8 cellular contexts compared by ENCODE assay signal in the genomic region with DNA sequence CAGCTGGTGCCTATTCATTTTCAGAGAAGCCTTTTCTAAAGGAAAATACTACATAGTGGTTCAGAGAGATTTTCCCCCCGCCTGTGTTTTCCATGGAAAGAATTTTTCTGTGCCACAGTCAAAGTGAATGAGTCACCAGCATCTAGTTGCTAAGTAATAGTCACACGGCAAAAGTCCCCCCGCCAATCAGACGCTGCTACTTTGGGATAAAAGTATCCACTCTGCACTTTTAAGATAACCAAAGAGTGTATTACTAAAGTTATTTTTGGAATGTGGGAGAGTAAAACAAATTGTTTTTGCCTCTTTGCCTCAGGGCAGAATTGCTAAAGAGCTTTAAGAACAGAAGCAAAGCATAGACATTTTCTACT. TPM values are rescaled to one million over a fixed set of nuclear protein-coding genes. Genes with fewer than 3 reads are reported as not detected.
DNase-seq lines count a peak whose midpoint lies in the region; ATAC-seq and TF ChIP-seq lines count a peak whose summit lies in the region.

No MANE protein-coding gene starts in this region.

- H3K27me3 ChIP-seq in body of pancreas (no peaks in the 10 kb centered on the region), thoracic aorta (replicated peaks; ENCODE audit: insufficient read depth) (no peaks in the 10 kb centered on the region)

- H3K9me3 ChIP-seq in body of pancreas (no peaks in the 10 kb centered on the region), thoracic aorta (no peaks in the 10 kb centered on the region)

- WGBS in body of pancreas, 2 donors, result 35 to 51% methylated on average over 4 of the region's 4 CpGs

- intact Hi-C loops in body of pancreas (cut with DNase I), result no loop called here

- DNase-seq in HT1080 (ENCODE audit: low read depth) (peak; percentile 69), body of pancreas (peak; percentile 55 to 77 (median 67)), islet precursor cell (peak; percentile 94), thoracic aorta (ENCODE audit: low spot score) (peak; percentile 66), SHP77 treated with DMSO at 0.1 percent for 48 hours (lab: John Stamatoyannopoulos, UW) (no peak), DMS53 treated with DMSO at 0.1 percent for 48 hours (lab: John Stamatoyannopoulos, UW; ENCODE audit: unreplicated experiment) (no peak)
- DNase-seq in activated effector memory CD4-positive, alpha-beta T cell treated with Interleukin-2 at 50 U/mL for 16 hours, result no peak

- no peak for TF ChIP-seq CTCF in body of pancreas (IDR thresholded peaks at IDR 0.05)
- TF ChIP-seq CTCF in thoracic aorta (IDR thresholded peaks at IDR 0.05), result no peak

- H3K4me3 ChIP-seq in body of pancreas, result no peak overlapping the region
- H3K4me3 ChIP-seq in thoracic aorta, result peak overlapping the region; percentile 40

- H3K27ac ChIP-seq in body of pancreas (peak overlapping the region; percentile 57 to 82 (median 66)), thoracic aorta (peak overlapping the region in 1 of 2 donors; percentile 60)

- peaks cover 36% of the 10 kb centered on the region for H3K4me1 ChIP-seq in body of pancreas
- peaks cover 21 to 40% of the 10 kb centered on the region in 2 donors for H3K4me1 ChIP-seq in thoracic aorta (ENCODE audit: control insufficient read depth in 1 of 2, low read depth in 2 of 2)

- no peak for TF ChIP-seq POLR2A in body of pancreas (IDR thresholded peaks at IDR 0.05)

- no peaks in the 10 kb centered on the region for H3K36me3 ChIP-seq in body of pancreas (replicated peaks in 1 of 2; ENCODE audit: insufficient read depth in 1 of 2, low read depth in 2 of 2)
- H3K36me3 ChIP-seq in thoracic aorta, result no peaks in the 10 kb centered on the region

- peak; percentile 74 for ATAC-seq in body of pancreas
- ATAC-seq in thoracic aorta (ENCODE audit: insufficient number of reproducible peaks, low FRiP score, low read depth), result peak; percentile 83
- no peak for ATAC-seq in HG03280 (IDR thresholded peaks at IDR 0.05; ENCODE audit: unreplicated experiment)

RNA-seq across cellular contexts. Expression of a gene that starts 23.5 kb away (rescaled TPM):
- total RNA-seq in HT1080 (2014; rRNA removed; shearing (Covaris generic)), result 0.10 and 1.3 TPM in 2 replicates
- 0.06 and 0.24 TPM in 2 replicates for polyA plus RNA-seq in HT1080 (2015; cell fraction: cytosol; rRNA removed)
- polyA plus RNA-seq in HT1080 (2015; cell fraction: nucleus; rRNA removed), result 0.03 and 0.06 TPM in 2 replicates
- total RNA-seq in body of pancreas (10 to 100 TPM; 34.6 to 54.7 TPM), thoracic aorta (100 to 1,000 TPM in 1 of 2 donors, 10 to 100 TPM in 1; 47.5 to 111 TPM)

Comparison
In these comparisons a context has a peak if more than half of its experiments do, and no peak if none do; other contexts are left out.
1. DNase-seq: peak in HT1080 (single experiment), body of pancreas (4 of 4), islet precursor cell (single experiment) and thoracic aorta (single experiment); none in SHP77 treated with DMSO at 0.1 percent for 48 hours (single experiment), DMS53 treated with DMSO at 0.1 percent for 48 hours (single experiment) and activated effector memory CD4-positive, alpha-beta T cell treated with Interleukin-2 at 50 U/mL for 16 hours (single experiment).
2. RNA of a gene that starts 23.5 kb away (total RNA-seq): 47.5 to 111 TPM in thoracic aorta and 34.6 to 54.7 TPM in body of pancreas; 0.10 to 1.3 TPM in HT1080; every median in the first group is over 10 times any median in the second.